ENCODE assay signal across 9 cellular contexts in the genomic region with DNA sequence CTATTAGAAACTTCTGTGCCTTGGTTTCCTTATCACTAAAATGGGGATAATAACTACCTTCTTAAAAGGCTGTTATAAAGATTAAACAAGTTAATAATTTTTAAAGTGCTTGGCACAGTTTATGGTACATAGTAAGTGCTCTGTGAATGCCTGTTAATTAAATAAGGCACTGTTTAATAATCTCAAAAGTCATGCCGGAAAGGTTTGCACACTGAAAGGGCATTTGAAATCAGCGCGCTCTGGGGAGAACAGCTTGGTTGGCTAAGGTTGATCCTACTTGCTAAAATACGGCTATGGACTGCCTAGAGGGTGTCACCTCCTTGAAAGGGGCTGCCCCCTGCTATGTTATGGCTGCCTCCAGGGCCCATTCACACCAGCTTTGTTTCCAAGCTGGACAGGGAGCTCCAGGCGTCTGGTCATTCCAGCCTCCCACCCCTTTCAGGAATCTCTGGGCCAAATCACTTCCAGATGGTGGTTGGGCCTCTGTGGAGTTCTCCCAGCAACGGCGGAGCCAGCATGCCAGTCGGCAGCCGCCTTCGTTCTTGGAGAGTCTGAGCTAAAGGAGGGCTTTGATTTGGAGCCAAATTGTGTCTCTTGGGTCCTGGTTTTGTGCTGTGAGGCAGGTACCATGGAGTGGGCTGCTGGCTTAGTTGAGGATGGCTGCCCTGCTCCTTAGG. TPM values are rescaled to one million over a fixed set of nuclear protein-coding genes. Genes with fewer than 3 reads are reported as not detected.
DNase-seq lines count a peak whose midpoint lies in the region; ATAC-seq, FAIRE-seq and TF ChIP-seq lines count a peak whose summit lies in the region.
"Had no signal": no experiment of that assay in that cellular context is flagged by ENCODE, and none has a peak within 500 bp of the region (broad histone marks: within the 10 kb centered on the region; RNA-seq: fewer than 3 reads in every experiment).

No MANE protein-coding gene starts in this region.

- H3K36me3 ChIP-seq in Loucy (ENCODE audit: insufficient read depth, low read length) (no peaks in the 10 kb centered on the region), muscle layer of duodenum (ENCODE audit: control insufficient read depth in 1 of 2, insufficient read depth in 2 of 2, low read length in 2 of 2) (no peaks in the 10 kb centered on the region)

- peak overlapping the region; percentile 84 to 97 for H3K27ac ChIP-seq in A549
- peak overlapping the region; percentile 25 for H3K27ac ChIP-seq in muscle layer of duodenum (ENCODE audit: low read length)

- H3K27me3 ChIP-seq in Loucy (ENCODE audit: insufficient read depth, low read length, poor library complexity, severe bottlenecking) = no peaks in the 10 kb centered on the region
- no peaks in the 10 kb centered on the region for H3K27me3 ChIP-seq in muscle layer of duodenum (ENCODE audit: low read depth, low read length)

- peak in 1 of 2 experiments; percentile 10; a peak in 3 of 6 replicates for ATAC-seq in A549
- no peak for ATAC-seq in GM21367 (IDR thresholded peaks at IDR 0.05; ENCODE audit: unreplicated experiment)
- ATAC-seq in GM21717 (IDR thresholded peaks at IDR 0.05; ENCODE audit: unreplicated experiment) = no peak
- ATAC-seq in left lobe of liver = no peak

- no peaks in the 10 kb centered on the region for H4K20me1 ChIP-seq in Loucy (ENCODE audit: insufficient read depth, low read length, poor library complexity, severe bottlenecking)

- no peaks in the 10 kb centered on the region for H3K9me2 ChIP-seq in Loucy (replicated peaks; ENCODE audit: low read depth, low read length)

- CTCF ChIA-PET in A549 (lab: Yijun Ruan, JAX) = interaction anchor here (0.9 to 5.8 kb wide), 3 partner anchors 15 to 52 kb away, joined by 3 to 22 read pairs (median 4); no protein-coding TSS in a partner anchor

- H3K4me3 ChIP-seq in A549 = peak overlapping the region; percentile 99
- H3K4me3 ChIP-seq in Loucy (ENCODE audit: low read length, poor library complexity, severe bottlenecking) = no peak overlapping the region
- H3K4me3 ChIP-seq in muscle layer of duodenum (ENCODE audit: low read depth in 1 of 2, low read length in 2 of 2) = peak overlapping the region in 1 of 2 donors; percentile 12

- no peak for TF ChIP-seq POLR2A in A549 (IDR thresholded peaks at IDR 0.05; ENCODE audit: low read length)

- no peaks in the 10 kb centered on the region for H3K9me3 ChIP-seq in A549
- H3K9me3 ChIP-seq in Loucy (ENCODE audit: insufficient read depth, low read depth, low read length) = no peaks in the 10 kb centered on the region
- no peaks in the 10 kb centered on the region for H3K9me3 ChIP-seq in muscle layer of duodenum (ENCODE audit: control insufficient read depth in 1 of 2, low read length in 2 of 2)

- TF ChIP-seq EP300 in A549 (IDR thresholded peaks at IDR 0.05) = no peak

- no peak for TF ChIP-seq RAD21 in A549 (conservative IDR thresholded peaks at IDR 0.05 in 1 of 2, IDR thresholded peaks at IDR 0.05 in 1 of 2)

- H3K4me1 ChIP-seq in A549 = peaks cover 70% of the 10 kb centered on the region
- H3K4me1 ChIP-seq in Loucy (ENCODE audit: insufficient read depth, low read length, poor library complexity, severe bottlenecking) = peaks cover 38% of the 10 kb centered on the region
- peaks cover 7 to 59% of the 10 kb centered on the region in 2 donors for H3K4me1 ChIP-seq in muscle layer of duodenum (ENCODE audit: control insufficient read depth in 1 of 2, insufficient read depth in 2 of 2, low read length in 2 of 2)

- H3K4me2 ChIP-seq in A549 = peak overlapping the region; percentile 87
- H3K4me2 ChIP-seq in Loucy (ENCODE audit: low read depth, low read length, poor library complexity, severe bottlenecking) = peak overlapping the region; percentile 92

- H3F3A ChIP-seq in Loucy (ENCODE audit: low read depth) = no peaks in the 10 kb centered on the region

- DNase-seq in A549 (ENCODE audit: low read depth in 1 of 2, low spot score in 1 of 2) (no peak), epidermal melanocyte (ENCODE audit: insufficient read length, low spot score) (peak; percentile 84), left lobe of liver (ENCODE audit: low spot score) (no peak)
- no peak for DNase-seq in stimulated activated CD4-positive, alpha-beta T cell treated with anti-CD3 and anti-CD28 coated beads, Interleukin-2, amount 100 ng/mL, for 24 hours
- DNase-seq: CD4-positive, alpha-beta T cell had no signal

- no peak overlapping the region for H2AFZ ChIP-seq in Loucy (ENCODE audit: low read length)

- H3K79me2 ChIP-seq in Loucy (ENCODE audit: insufficient read depth, low read length) = peaks cover 51% of the 10 kb centered on the region

- no peak for FAIRE-seq in A549 (lab: Jason Lieb, UNC)

- POLR2A ChIA-PET in A549 (lab: Yijun Ruan, JAX) = no interaction called here

- H3K9ac ChIP-seq in Loucy (ENCODE audit: low read depth, low read length, poor library complexity, severe bottlenecking) = no peak overlapping the region

- no peak for TF ChIP-seq CTCF in A549 (IDR thresholded peaks at IDR 0.05)
- TF ChIP-seq CTCF in Loucy (conservative IDR thresholded peaks at IDR 0.05; ENCODE audit: low read length) = no peak

- WGBS in A549 (ENCODE audit: missing lambda C conversion rate) = 35% methylated on average over 10 of the region's 10 CpGs

TF ChIP-seq in A549, 52 proteins besides CTCF, POLR2A, EP300 and RAD21:
- TF ChIP-seq MYC (IDR thresholded peaks at IDR 0.05; ENCODE audit: borderline replicate concordance, low read length) (no peak), MAFK (IDR thresholded peaks at IDR 0.05; ENCODE audit: partially characterized antibody) (no peak)
- TF ChIP-seq, protein P1, sequence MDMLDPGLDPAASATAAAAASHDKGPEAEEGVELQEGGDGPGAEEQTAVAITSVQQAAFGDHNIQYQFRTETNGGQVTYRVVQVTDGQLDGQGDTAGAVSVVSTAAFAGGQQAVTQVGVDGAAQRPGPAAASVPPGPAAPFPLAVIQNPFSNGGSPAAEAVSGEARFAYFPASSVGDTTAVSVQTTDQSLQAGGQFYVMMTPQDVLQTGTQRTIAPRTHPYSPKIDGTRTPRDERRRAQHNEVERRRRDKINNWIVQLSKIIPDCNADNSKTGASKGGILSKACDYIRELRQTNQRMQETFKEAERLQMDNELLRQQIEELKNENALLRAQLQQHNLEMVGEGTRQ (IDR thresholded peaks at IDR 0.05) = no peak

RNA-seq across cellular contexts. Expression of a gene that starts 5.9 kb away (rescaled TPM):
- 387 and 439 TPM in 2 replicates for polyA plus RNA-seq in A549 (2011; rRNA removed)
- polyA plus RNA-seq in A549 (2012; cell fraction: cytosol; rRNA removed) = 153 and 161 TPM in 2 replicates
- polyA plus RNA-seq in A549 (2012; cell fraction: nucleus; rRNA removed) = 1,973 and 2,223 TPM in 2 replicates
- polyA plus RNA-seq in A549 (2017; fragmentation: RNase III; extraction: RNeasy Plus Mini Kit Qiagen cat#74134 plus additional on column Dnase treatment) = 235 to 282 TPM (median 257 TPM) in 3 replicates
- polyA minus RNA-seq in A549 (2011; rRNA and poly(A)+ RNA removed) = 1,159 and 1,213 TPM in 2 replicates
- 52.8 TPM for total RNA-seq in left lobe of liver
